1 cellular context compared by ENCODE assay signal in genomic region chr14:24052656-24053547, GRCh38.
TF ChIP-seq lines count a peak whose summit lies in the region.

No MANE protein-coding gene starts in this region.

TF ChIP-seq in H1, 55 proteins besides CTCF, POLR2A, EP300 and RAD21:
- TF ChIP-seq FOSL1 (IDR thresholded peaks at IDR 0.05; ENCODE audit: insufficient read depth, low read depth, low read length) (no peak), ASH2L (IDR thresholded peaks at IDR 0.05; ENCODE audit: low read length) (no peak), SIRT6 (IDR thresholded peaks at IDR 0.05; ENCODE audit: low read length) (no peak), BRCA1 (IDR thresholded peaks at IDR 0.05; ENCODE audit: low read depth, low read length) (no peak), KDM5A (IDR thresholded peaks at IDR 0.05; ENCODE audit: low read length) (no peak), ATF3 (IDR thresholded peaks at IDR 0.05; ENCODE audit: insufficient read depth, low read depth, low read length) (no peak)
